In genomic region chr17:8380049-8380448, GRCh38 we compare ENCODE assay signal across 14 cellular contexts. TPM values are rescaled to one million over a fixed set of nuclear protein-coding genes. Genes with fewer than 3 reads are reported as not detected.
DNase-seq lines count a peak whose midpoint lies in the region; ATAC-seq, FAIRE-seq and TF ChIP-seq lines count a peak whose summit lies in the region.
"Had no signal": no experiment of that assay in that cellular context is flagged by ENCODE, and none has a peak within 500 bp of the region (broad histone marks: within the 10 kb centered on the region; RNA-seq: fewer than 3 reads in every experiment).

No MANE protein-coding gene starts in this region.

- ATAC-seq in GM18867 (IDR thresholded peaks at IDR 0.05; ENCODE audit: unreplicated experiment) = no peak
- no peak for ATAC-seq in GM19324 (IDR thresholded peaks at IDR 0.05; ENCODE audit: low FRiP score, unreplicated experiment)
- ATAC-seq: psoas muscle had no signal

- peak overlapping the region; percentile 52 for H3K4me3 Mint-ChIP-seq in activated CD4-positive, alpha-beta T cell treated with anti-CD3 and anti-CD28 coated beads, Interleukin-2, amount 10 ng/mL, durations not matched to agents 7 days and 5 days
- H3K4me3 Mint-ChIP-seq in astrocyte (ENCODE audit: unreplicated experiment) = peak overlapping the region; percentile 100
- peak overlapping the region; percentile 88 for H3K4me3 Mint-ChIP-seq in neural crest cell

- H3K9me2 ChIP-seq in Loucy (replicated peaks; ENCODE audit: low read depth, low read length) = no peaks in the 10 kb centered on the region

- TF ChIP-seq CTCF in Loucy (conservative IDR thresholded peaks at IDR 0.05; ENCODE audit: low read length) = no peak
- TF ChIP-seq CTCF in astrocyte (IDR thresholded peaks at IDR 0.05; ENCODE audit: insufficient read depth, low read depth, low read length) = no peak
- TF ChIP-seq CTCF in neural crest cell (conservative IDR thresholded peaks at IDR 0.05) = no peak

- peaks cover 27% of the 10 kb centered on the region for H3F3A ChIP-seq in Loucy (ENCODE audit: low read depth)

- H3K27me3 ChIP-seq in Loucy (ENCODE audit: insufficient read depth, low read length, poor library complexity, severe bottlenecking) = peaks cover 8% of the 10 kb centered on the region
- no peaks in the 10 kb centered on the region for H3K27me3 ChIP-seq in astrocyte (ENCODE audit: insufficient read depth, low read length)

- DNase-seq in activated CD4-positive, alpha-beta T cell treated with anti-CD3 and anti-CD28 coated beads, Interleukin-2, amount 10 ng/mL, durations not matched to agents 7 days and 5 days = no peak
- DNase-seq in activated CD4-positive, alpha-beta T cell treated with anti-CD3 and anti-CD28 coated beads, Interleukin-2, amount 50 U/mL, for 48 hours = no peak
- DNase-seq in astrocyte (ENCODE audit: low read depth) (no peak), neural crest cell (ENCODE audit: low read depth, low spot score) (no peak), NCI-H2081 (lab: John Stamatoyannopoulos, UW) (no peak)
- DNase-seq: activated naive CD4-positive, alpha-beta T cell treated with anti-CD3 and anti-CD28 coated beads, Interleukin-2, amount 50 U/mL, for 16 hours; NCI-H2081 treated with DMSO at 0.1 percent for 48 hours; psoas muscle had no signal

- CTCF ChIA-PET in activated CD4-positive, alpha-beta T cell treated with anti-CD3 and anti-CD28 coated beads, Interleukin-2, amount 10 ng/mL, durations not matched to agents 7 days and 5 days (lab: Charles Lee) = no interaction called here

- H3K27ac Mint-ChIP-seq in activated CD4-positive, alpha-beta T cell treated with anti-CD3 and anti-CD28 coated beads, Interleukin-2, amount 10 ng/mL, durations not matched to agents 7 days and 5 days = no peak overlapping the region
- H3K27ac Mint-ChIP-seq in astrocyte (ENCODE audit: unreplicated experiment) = no peak overlapping the region
- no peak overlapping the region for H3K27ac Mint-ChIP-seq in neural crest cell (ENCODE audit: unreplicated experiment)

- no peak for FAIRE-seq in astrocyte (lab: Jason Lieb, UNC)
- FAIRE-seq: G401.6, TTC549 had no signal

- H4K20me1 ChIP-seq in Loucy (ENCODE audit: insufficient read depth, low read length, poor library complexity, severe bottlenecking) (peaks cover 59% of the 10 kb centered on the region), astrocyte (ENCODE audit: insufficient read depth, low read length) (peaks cover 60% of the 10 kb centered on the region)

- no peaks in the 10 kb centered on the region for H3K27me3 Mint-ChIP-seq in activated CD4-positive, alpha-beta T cell treated with anti-CD3 and anti-CD28 coated beads, Interleukin-2, amount 10 ng/mL, durations not matched to agents 7 days and 5 days
- H3K27me3 Mint-ChIP-seq in astrocyte (ENCODE audit: low read depth, unreplicated experiment) (no peaks in the 10 kb centered on the region), neural crest cell (ENCODE audit: low read depth) (no peaks in the 10 kb centered on the region)

- H3K36me3 ChIP-seq in Loucy (ENCODE audit: insufficient read depth, low read length) (peaks cover 48% of the 10 kb centered on the region), astrocyte (ENCODE audit: insufficient read depth, low read length) (peaks cover 44% of the 10 kb centered on the region)

- H3K9me3 ChIP-seq in Loucy (ENCODE audit: insufficient read depth, low read depth, low read length) = no peaks in the 10 kb centered on the region
- H3K9me3 ChIP-seq in astrocyte (ENCODE audit: insufficient read depth, low read depth, low read length) = no peaks in the 10 kb centered on the region
- H3K9me3 ChIP-seq: psoas muscle had no signal

- H3K4me1 Mint-ChIP-seq in activated CD4-positive, alpha-beta T cell treated with anti-CD3 and anti-CD28 coated beads, Interleukin-2, amount 10 ng/mL, durations not matched to agents 7 days and 5 days = peaks cover 83% of the 10 kb centered on the region
- H3K4me1 Mint-ChIP-seq in astrocyte (ENCODE audit: low read depth, unreplicated experiment) (peaks cover 35% of the 10 kb centered on the region), neural crest cell (peaks cover 62% of the 10 kb centered on the region)

- H3K9me3 Mint-ChIP-seq in activated CD4-positive, alpha-beta T cell treated with anti-CD3 and anti-CD28 coated beads, Interleukin-2, amount 10 ng/mL, durations not matched to agents 7 days and 5 days = no peaks in the 10 kb centered on the region
- H3K9me3 Mint-ChIP-seq in astrocyte (ENCODE audit: unreplicated experiment) = no peaks in the 10 kb centered on the region
- H3K9me3 Mint-ChIP-seq in neural crest cell = no peaks in the 10 kb centered on the region

- peaks cover 76% of the 10 kb centered on the region for H3K79me2 ChIP-seq in Loucy (ENCODE audit: insufficient read depth, low read length)
- H3K79me2 ChIP-seq in astrocyte (ENCODE audit: insufficient read depth, low read length) = peaks cover 60% of the 10 kb centered on the region

- no peak overlapping the region for H3K27ac ChIP-seq in astrocyte (ENCODE audit: low read depth, low read length)
- H3K27ac ChIP-seq: psoas muscle had no signal

- H3K4me2 ChIP-seq in Loucy (ENCODE audit: low read depth, low read length, poor library complexity, severe bottlenecking) (peak overlapping the region; percentile 99), astrocyte (ENCODE audit: low read length) (peak overlapping the region; percentile 94)

- POLR2A ChIA-PET in activated CD4-positive, alpha-beta T cell treated with anti-CD3 and anti-CD28 coated beads, Interleukin-2, amount 10 ng/mL, durations not matched to agents 7 days and 5 days (lab: Charles Lee) = interaction anchor here (0.7 kb wide), 1 partner anchor 15 kb away, joined by 3 read pairs; no protein-coding TSS in a partner anchor

- H3K9ac ChIP-seq in Loucy (ENCODE audit: low read depth, low read length, poor library complexity, severe bottlenecking) (peak overlapping the region; percentile 91), astrocyte (ENCODE audit: low read length) (peak overlapping the region; percentile 98)

- H3K4me3 ChIP-seq in Loucy (ENCODE audit: low read length, poor library complexity, severe bottlenecking) (peak overlapping the region; percentile 87), astrocyte (ENCODE audit: insufficient read depth, low read depth, low read length) (peak overlapping the region; percentile 35)
- H3K4me3 ChIP-seq: psoas muscle had no signal

- peaks cover 50% of the 10 kb centered on the region for H3K4me1 ChIP-seq in Loucy (ENCODE audit: insufficient read depth, low read length, poor library complexity, severe bottlenecking)
- peaks cover 40% of the 10 kb centered on the region for H3K4me1 ChIP-seq in astrocyte (ENCODE audit: insufficient read depth, low read length)

- peaks cover 63% of the 10 kb centered on the region for H3K36me3 Mint-ChIP-seq in activated CD4-positive, alpha-beta T cell treated with anti-CD3 and anti-CD28 coated beads, Interleukin-2, amount 10 ng/mL, durations not matched to agents 7 days and 5 days (ENCODE audit: low read depth)
- H3K36me3 Mint-ChIP-seq in astrocyte (ENCODE audit: low read depth, unreplicated experiment) (peaks cover 14% of the 10 kb centered on the region), neural crest cell (ENCODE audit: low read depth) (peaks cover 34% of the 10 kb centered on the region)

- H2AFZ ChIP-seq in Loucy (ENCODE audit: low read length) (no peak overlapping the region), astrocyte (ENCODE audit: low read depth, low read length) (no peak overlapping the region)

RNA-seq across cellular contexts. Expression of gene RPL26, which starts 2.9 kb away (rescaled TPM):
- 1,000 to 10,000 TPM; 2,050 to 2,305 TPM for total RNA-seq in activated CD4-positive, alpha-beta T cell treated with anti-CD3 and anti-CD28 coated beads, Interleukin-2, amount 10 ng/mL, durations not matched to agents 7 days and 5 days
- 1,192 and 1,342 TPM in 2 replicates for total RNA-seq in astrocyte
- total RNA-seq in neural crest cell = 1,793 and 1,885 TPM in 2 replicates

RNA-seq across cellular contexts. Expression of gene RNF222, which starts 17.6 kb away (rescaled TPM):
- total RNA-seq in activated CD4-positive, alpha-beta T cell treated with anti-CD3 and anti-CD28 coated beads, Interleukin-2, amount 10 ng/mL, durations not matched to agents 7 days and 5 days = under 1 TPM; 0.10 to 0.12 TPM
- total RNA-seq in astrocyte (not detected in 2 replicates), neural crest cell (not detected in 2 replicates)
- total RNA-seq: psoas muscle had no signal

RNA-seq across cellular contexts. Expression of gene ODF4, which starts 40.4 kb away (rescaled TPM):
- total RNA-seq in activated CD4-positive, alpha-beta T cell treated with anti-CD3 and anti-CD28 coated beads, Interleukin-2, amount 10 ng/mL, durations not matched to agents 7 days and 5 days = not detected
- not detected in 2 replicates for total RNA-seq in astrocyte
- not detected in 2 replicates for total RNA-seq in neural crest cell
- total RNA-seq: lower leg skin, psoas muscle had no signal

RNA-seq across cellular contexts. Expression of gene NDEL1, which starts 55.6 kb away (rescaled TPM):
- 10 to 100 TPM; 59.7 to 65.5 TPM for total RNA-seq in activated CD4-positive, alpha-beta T cell treated with anti-CD3 and anti-CD28 coated beads, Interleukin-2, amount 10 ng/mL, durations not matched to agents 7 days and 5 days
- total RNA-seq in astrocyte (102 and 110 TPM in 2 replicates), neural crest cell (34.1 and 34.3 TPM in 2 replicates)
